ENCODE assay signal across 16 cellular contexts in the genomic region with DNA sequence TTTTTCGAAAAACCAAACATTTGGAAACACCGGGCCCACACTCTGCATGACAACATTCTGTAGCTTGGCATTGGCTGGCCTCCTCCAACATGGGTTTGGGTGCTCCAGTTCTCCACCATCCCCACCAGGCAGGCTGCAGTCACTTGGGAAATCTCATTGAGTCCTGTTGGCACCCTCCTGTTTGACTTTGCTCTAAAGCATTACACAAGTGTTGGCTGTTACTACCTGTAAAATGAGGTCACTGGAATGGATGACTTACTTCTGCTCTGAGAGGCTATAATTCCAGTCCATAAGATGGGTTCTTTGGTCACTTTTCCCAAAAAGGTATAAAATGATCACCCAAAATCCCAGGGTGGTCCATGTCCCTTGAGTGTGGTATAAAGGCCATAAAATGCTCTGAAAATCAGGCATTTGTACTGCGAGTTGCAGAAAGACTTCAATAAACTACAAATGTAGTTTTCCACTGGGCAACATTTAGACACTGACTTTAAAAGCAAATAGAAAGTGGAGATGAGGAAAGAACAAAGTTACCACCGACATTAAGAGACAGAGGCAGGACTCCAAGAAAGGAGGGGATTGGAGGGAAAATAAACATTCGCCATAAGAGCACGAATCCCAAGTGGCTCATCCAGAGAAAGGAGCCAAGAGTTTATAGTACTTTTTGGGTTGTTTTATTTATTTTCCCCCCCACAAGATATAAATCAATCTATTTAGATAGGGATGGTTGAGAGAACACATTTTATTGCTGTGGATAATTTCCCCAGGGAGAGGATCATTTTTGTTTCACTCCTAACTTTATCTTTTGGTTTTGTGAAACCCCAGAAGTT.
DNase-seq lines count a peak whose midpoint lies in the region; ATAC-seq and TF ChIP-seq lines count a peak whose summit lies in the region.
"Had no signal": no experiment of that assay in that cellular context is flagged by ENCODE, and none has a peak within 500 bp of the region (broad histone marks: within the 10 kb centered on the region; RNA-seq: fewer than 3 reads in every experiment).

No MANE protein-coding gene starts in this region.

- H3K4me1 ChIP-seq in heart right ventricle (peaks cover 0 to 48% (median 22%) of the 10 kb centered on the region in 9 donors), rectal smooth muscle tissue (ENCODE audit: control insufficient read depth, insufficient read depth, low read length) (peaks cover 8% of the 10 kb centered on the region)

- WGBS in heart right ventricle, 2 donors, result 64 to 70% methylated on average over 6 of the region's 6 CpGs

- no peaks in the 10 kb centered on the region for H3K36me3 ChIP-seq in heart right ventricle
- no peaks in the 10 kb centered on the region for H3K36me3 ChIP-seq in rectal smooth muscle tissue (ENCODE audit: control insufficient read depth, insufficient read depth, low read length)

- intact Hi-C loops in heart right ventricle (cut with DNase I), result no loop called here

- H3K9ac ChIP-seq in rectal smooth muscle tissue (ENCODE audit: low read length), result no peak overlapping the region

- ATAC-seq in heart right ventricle (peak in 2 of 8 donors; percentile 17 to 18), GM19023 (IDR thresholded peaks at IDR 0.05; ENCODE audit: unreplicated experiment) (no peak)
- ATAC-seq: activated T-cell treated with anti-CD3 and anti-CD28 coated beads, Interleukin-2, amount 50 U/mL, for 4 hours; GM23338; natural killer cell had no signal

- H3K27me3 ChIP-seq in heart right ventricle (no peaks in the 10 kb centered on the region), rectal smooth muscle tissue (ENCODE audit: control insufficient read depth, insufficient read depth, low read length) (no peaks in the 10 kb centered on the region)

- H3K4me3 ChIP-seq in heart right ventricle (no peak overlapping the region), rectal smooth muscle tissue (ENCODE audit: low read length) (no peak overlapping the region)
- H3K4me3 ChIP-seq: GM23338 had no signal

- DNase-seq in NCI-H69 (lab: John Stamatoyannopoulos, UW), result peak; percentile 75
- no peak for DNase-seq in heart right ventricle
- no peak for DNase-seq in activated gamma-delta T cell treated with Interleukin-2 at 50 U/mL for 16 hours
- no peak for DNase-seq in NCI-H1105 treated with DMSO at 0.1 percent for 48 hours (lab: John Stamatoyannopoulos, UW)
- DNase-seq in DMS79 (lab: John Stamatoyannopoulos, UW), result no peak
- DNase-seq: activated CD4-positive, alpha-beta T cell treated with anti-CD3 and anti-CD28 coated beads for 4 hours; activated T-cell treated with anti-CD3 and anti-CD28 coated beads, Interleukin-2, amount 50 U/mL, for 4 hours; DMS53; natural killer cell; NCI-H1436; NCI-H524 treated with DMSO at 0.1 percent for 48 hours had no signal

- H3K27ac ChIP-seq in C4-2B, result peak overlapping the region; percentile 68
- H3K27ac ChIP-seq in heart right ventricle, result peak overlapping the region in 6 of 10 donors; percentile 26 to 53 (median 36)
- peak overlapping the region; percentile 48 for H3K27ac ChIP-seq in rectal smooth muscle tissue (ENCODE audit: low read depth, low read length)
- H3K27ac ChIP-seq: epithelial cell of prostate had no signal

- no peaks in the 10 kb centered on the region for H3K9me3 ChIP-seq in heart right ventricle

- TF ChIP-seq CTCF in C4-2B (conservative IDR thresholded peaks at IDR 0.05) (no peak), heart right ventricle (IDR thresholded peaks at IDR 0.05) (no peak)
